42 cellular contexts compared by ENCODE assay signal in the genomic region with DNA sequence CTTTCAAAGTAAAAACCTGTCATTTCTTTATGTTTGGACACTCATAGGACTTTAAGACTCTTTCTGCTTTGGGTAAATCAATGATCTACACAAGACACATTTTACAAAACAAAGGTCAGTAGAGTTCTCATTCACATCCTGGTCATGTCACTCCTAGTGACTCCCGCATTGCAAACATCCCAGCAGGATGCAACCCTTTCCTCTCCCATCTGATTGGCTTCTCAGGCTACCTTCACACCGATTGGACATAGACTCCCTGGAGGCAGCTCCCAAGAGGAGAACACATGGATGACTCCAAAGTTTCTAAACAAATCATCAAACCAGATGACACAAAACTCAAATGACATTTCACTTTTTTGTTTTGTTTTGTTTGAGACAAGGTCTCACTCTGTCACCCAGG. TPM values are rescaled to one million over a fixed set of nuclear protein-coding genes. Genes with fewer than 3 reads are reported as not detected.
"Had no signal": no experiment of that assay in that cellular context is flagged by ENCODE, and none has a peak within 500 bp of the region (broad histone marks: within the 10 kb centered on the region; RNA-seq: fewer than 3 reads in every experiment).

No MANE protein-coding gene starts in this region.

- H3K27ac Mint-ChIP-seq: activated naive CD4-positive, alpha-beta T cell treated with anti-CD3 and anti-CD28 coated beads for 36 hours; activated naive CD4-positive, alpha-beta T cell treated with anti-CD3 and anti-CD28 coated beads, Interleukin-2, amount 10 ng/mL, durations not matched to agents 7 days and 5 days; activated naive CD4-positive, alpha-beta T cell treated with anti-CD3 and anti-CD28 coated beads, Interleukin-2, amount 50 U/mL, for 24 hours; activated naive CD4-positive, alpha-beta T cell treated with anti-CD3 and anti-CD28 coated beads, Interleukin-2, amount 50 U/mL, for 72 hours; activated naive CD8-positive, alpha-beta T cell; activated naive CD8-positive, alpha-beta T cell treated with anti-CD3 and anti-CD28 coated beads for 36 hours; activated naive CD8-positive, alpha-beta T cell treated with anti-CD3 and anti-CD28 coated beads, Interleukin-2, amount 10 ng/mL, durations not matched to agents 7 days and 5 days; activated naive CD8-positive, alpha-beta T cell treated with anti-CD3 and anti-CD28 coated beads, Interleukin-2, amount 50 U/mL, for 24 hours; activated T-cell treated with anti-CD3 and anti-CD28 coated beads, Interleukin-2, amount 50 U/mL, for 24 hours; activated T-cell treated with anti-CD3 and anti-CD28 coated beads, Interleukin-2, amount 50 U/mL, for 72 hours; activated T-helper 1 cell treated with anti-CD3 and anti-CD28 coated beads, Interleukin-12 subunit alpha, Interleukin-12 subunit beta, Interleukin-2, Interleukin-4 antibody, amounts not matched to agents 30 ng/mL and 10 ng/mL and 1 ng/mL, durations not matched to agents 14 hours and 24 hours and 36 hours; activated T-helper 17 cell treated with anti-CD3 and anti-CD28 coated beads, Interleukin-2, amount 50 U/mL, for 72 hours; activated T-helper 2 cell treated with anti-CD3 and anti-CD28 coated beads, Interferon-gamma antibody, Interleukin-2, Interleukin-4, amounts not matched to agents 10 μg/mL and 5 μg/mL and 100 μg/mL, durations not matched to agents 14 hours and 24 hours and 36 hours; brain had no signal

- H3K27me3 ChIP-seq: adrenal gland, ascending aorta, body of pancreas, brain microvascular endothelial cell, breast epithelium, cardiac muscle cell had no signal

- H3K9me3 Mint-ChIP-seq: activated naive CD4-positive, alpha-beta T cell treated with anti-CD3 and anti-CD28 coated beads for 36 hours; activated naive CD4-positive, alpha-beta T cell treated with anti-CD3 and anti-CD28 coated beads, Interleukin-2, amount 10 ng/mL, durations not matched to agents 7 days and 5 days; activated naive CD4-positive, alpha-beta T cell treated with anti-CD3 and anti-CD28 coated beads, Interleukin-2, amount 50 U/mL, for 24 hours; activated naive CD4-positive, alpha-beta T cell treated with anti-CD3 and anti-CD28 coated beads, Interleukin-2, amount 50 U/mL, for 72 hours; activated naive CD8-positive, alpha-beta T cell treated with anti-CD3 and anti-CD28 coated beads for 36 hours; activated naive CD8-positive, alpha-beta T cell treated with anti-CD3 and anti-CD28 coated beads, Interleukin-2, amount 10 ng/mL, durations not matched to agents 7 days and 5 days; activated naive CD8-positive, alpha-beta T cell treated with anti-CD3 and anti-CD28 coated beads, Interleukin-2, amount 50 U/mL, for 24 hours; activated T-cell treated with anti-CD3 and anti-CD28 coated beads, Interleukin-2, amount 50 U/mL, for 24 hours; activated T-cell treated with anti-CD3 and anti-CD28 coated beads, Interleukin-2, amount 50 U/mL, for 4 hours; activated T-cell treated with anti-CD3 and anti-CD28 coated beads, Interleukin-2, amount 50 U/mL, for 72 hours; activated T-helper 1 cell treated with anti-CD3 and anti-CD28 coated beads, Interleukin-12 subunit alpha, Interleukin-12 subunit beta, Interleukin-2, Interleukin-4 antibody, amounts not matched to agents 30 ng/mL and 10 ng/mL and 1 ng/mL, durations not matched to agents 14 hours and 24 hours and 36 hours; activated T-helper 17 cell treated with anti-CD3 and anti-CD28 coated beads, Interleukin-2, amount 50 U/mL, for 72 hours; activated T-helper 2 cell treated with anti-CD3 and anti-CD28 coated beads, Interferon-gamma antibody, Interleukin-2, Interleukin-4, amounts not matched to agents 10 μg/mL and 5 μg/mL and 100 μg/mL, durations not matched to agents 14 hours and 24 hours and 36 hours; brain; central memory CD8-positive, alpha-beta T cell had no signal

- H3K4me1 ChIP-seq: adrenal gland, breast epithelium had no signal

- ATAC-seq: activated naive CD4-positive, alpha-beta T cell treated with anti-CD3 and anti-CD28 coated beads, Interleukin-2, amount 50 U/mL, for 72 hours; activated naive CD8-positive, alpha-beta T cell treated with anti-CD3 and anti-CD28 coated beads, Interleukin-2, amount 50 U/mL, for 24 hours; activated T-cell treated with anti-CD3 and anti-CD28 coated beads, Interleukin-2, amount 50 U/mL, for 4 hours; activated T-cell treated with anti-CD3 and anti-CD28 coated beads, Interleukin-2, amount 50 U/mL, for 72 hours; activated T-helper 17 cell treated with anti-CD3 and anti-CD28 coated beads, Interleukin-2, amount 50 U/mL, for 72 hours; body of pancreas had no signal

- H3K27ac ChIP-seq: adrenal gland, ascending aorta, body of pancreas, brain microvascular endothelial cell, breast epithelium, cardiac muscle cell had no signal

- H3K9me3 ChIP-seq: adrenal gland, ascending aorta, body of pancreas, breast epithelium had no signal

- DNase-seq: activated effector memory CD4-positive, alpha-beta T cell treated with anti-CD3 and anti-CD28 coated beads, Interleukin-2, amount 50 U/mL, for 16 hours; activated gamma-delta T cell; activated gamma-delta T cell treated with Interleukin-2 at 50 U/mL for 16 hours; activated naive CD4-positive, alpha-beta T cell; activated naive CD4-positive, alpha-beta T cell treated with anti-CD3 and anti-CD28 coated beads for 36 hours; activated naive CD4-positive, alpha-beta T cell treated with anti-CD3 and anti-CD28 coated beads, Interleukin-2, amount 10 ng/mL, durations not matched to agents 7 days and 5 days; activated naive CD4-positive, alpha-beta T cell treated with anti-CD3 and anti-CD28 coated beads, Interleukin-2, amount 50 U/mL, for 16 hours; activated naive CD4-positive, alpha-beta T cell treated with Interleukin-2 at 50 U/mL for 16 hours; activated naive CD8-positive, alpha-beta T cell treated with anti-CD3 and anti-CD28 coated beads for 36 hours; activated naive CD8-positive, alpha-beta T cell treated with anti-CD3 and anti-CD28 coated beads, Interleukin-2, amount 10 ng/mL, durations not matched to agents 7 days and 5 days; activated naive CD8-positive, alpha-beta T cell treated with anti-CD3 and anti-CD28 coated beads, Interleukin-2, amount 50 U/mL, for 24 hours; activated T-cell treated with anti-CD3 and anti-CD28 coated beads, Interleukin-2, amount 50 U/mL, for 1 hour; activated T-cell treated with anti-CD3 and anti-CD28 coated beads, Interleukin-2, amount 50 U/mL, for 24 hours; activated T-cell treated with anti-CD3 and anti-CD28 coated beads, Interleukin-2, amount 50 U/mL, for 4 hours; activated T-cell treated with anti-CD3 and anti-CD28 coated beads, Interleukin-2, amount 50 U/mL, for 48 hours; activated T-cell treated with anti-CD3 and anti-CD28 coated beads, Interleukin-2, amount 50 U/mL, for 72 hours; adrenal gland; amniotic stem cell; amygdala; anterior cingulate cortex; aorta; body of pancreas; brain microvascular endothelial cell; caudate nucleus; central memory CD4-positive, alpha-beta T cell; cerebellar nuclear complex had no signal

- H3K27me3 Mint-ChIP-seq: activated naive CD4-positive, alpha-beta T cell treated with anti-CD3 and anti-CD28 coated beads, Interleukin-2, amount 50 U/mL, for 24 hours; activated naive CD8-positive, alpha-beta T cell had no signal

- H3K36me3 ChIP-seq: adrenal gland, ascending aorta, brain microvascular endothelial cell, breast epithelium, cardiac muscle cell had no signal

- H3K4me3 ChIP-seq: adrenal gland, ascending aorta, body of pancreas, breast epithelium, cardiac muscle cell had no signal

- H3K36me3 Mint-ChIP-seq: activated naive CD4-positive, alpha-beta T cell treated with anti-CD3 and anti-CD28 coated beads, Interleukin-2, amount 10 ng/mL, durations not matched to agents 7 days and 5 days; activated naive CD4-positive, alpha-beta T cell treated with anti-CD3 and anti-CD28 coated beads, Interleukin-2, amount 50 U/mL, for 24 hours; activated naive CD4-positive, alpha-beta T cell treated with anti-CD3 and anti-CD28 coated beads, Interleukin-2, amount 50 U/mL, for 72 hours; activated naive CD8-positive, alpha-beta T cell; activated naive CD8-positive, alpha-beta T cell treated with anti-CD3 and anti-CD28 coated beads for 36 hours; activated naive CD8-positive, alpha-beta T cell treated with anti-CD3 and anti-CD28 coated beads, Interleukin-2, amount 10 ng/mL, durations not matched to agents 7 days and 5 days; brain had no signal

- H3K4me1 Mint-ChIP-seq: activated naive CD4-positive, alpha-beta T cell treated with anti-CD3 and anti-CD28 coated beads, Interleukin-2, amount 10 ng/mL, durations not matched to agents 7 days and 5 days; activated naive CD4-positive, alpha-beta T cell treated with anti-CD3 and anti-CD28 coated beads, Interleukin-2, amount 50 U/mL, for 24 hours; activated naive CD8-positive, alpha-beta T cell treated with anti-CD3 and anti-CD28 coated beads, Interleukin-2, amount 10 ng/mL, durations not matched to agents 7 days and 5 days; activated naive CD8-positive, alpha-beta T cell treated with anti-CD3 and anti-CD28 coated beads, Interleukin-2, amount 50 U/mL, for 24 hours; activated T-helper 17 cell treated with anti-CD3 and anti-CD28 coated beads, Interleukin-2, amount 50 U/mL, for 72 hours; brain; central memory CD8-positive, alpha-beta T cell had no signal

- H3K4me3 Mint-ChIP-seq: activated naive CD4-positive, alpha-beta T cell treated with anti-CD3 and anti-CD28 coated beads for 36 hours; activated naive CD4-positive, alpha-beta T cell treated with anti-CD3 and anti-CD28 coated beads, Interleukin-2, amount 10 ng/mL, durations not matched to agents 7 days and 5 days; activated naive CD4-positive, alpha-beta T cell treated with anti-CD3 and anti-CD28 coated beads, Interleukin-2, amount 50 U/mL, for 24 hours; activated naive CD8-positive, alpha-beta T cell; activated naive CD8-positive, alpha-beta T cell treated with anti-CD3 and anti-CD28 coated beads for 36 hours; activated naive CD8-positive, alpha-beta T cell treated with anti-CD3 and anti-CD28 coated beads, Interleukin-2, amount 10 ng/mL, durations not matched to agents 7 days and 5 days; activated naive CD8-positive, alpha-beta T cell treated with anti-CD3 and anti-CD28 coated beads, Interleukin-2, amount 50 U/mL, for 24 hours; activated T-cell treated with anti-CD3 and anti-CD28 coated beads, Interleukin-2, amount 50 U/mL, for 24 hours; activated T-cell treated with anti-CD3 and anti-CD28 coated beads, Interleukin-2, amount 50 U/mL, for 4 hours; activated T-cell treated with anti-CD3 and anti-CD28 coated beads, Interleukin-2, amount 50 U/mL, for 72 hours; activated T-helper 1 cell treated with anti-CD3 and anti-CD28 coated beads, Interleukin-12 subunit alpha, Interleukin-12 subunit beta, Interleukin-2, Interleukin-4 antibody, amounts not matched to agents 30 ng/mL and 10 ng/mL and 1 ng/mL, durations not matched to agents 14 hours and 24 hours and 36 hours; activated T-helper 17 cell treated with anti-CD3 and anti-CD28 coated beads, Interleukin-2, amount 50 U/mL, for 72 hours; brain; central memory CD8-positive, alpha-beta T cell had no signal

- FAIRE-seq: astrocyte, bronchial epithelial cell had no signal

RNA-seq across cellular contexts. Expression of a gene that starts 43.8 kb away (rescaled TPM):
- total RNA-seq: activated naive CD4-positive, alpha-beta T cell treated with anti-CD3 and anti-CD28 coated beads for 36 hours; activated naive CD4-positive, alpha-beta T cell treated with anti-CD3 and anti-CD28 coated beads, Interleukin-2, amount 50 U/mL, for 72 hours; activated naive CD8-positive, alpha-beta T cell treated with anti-CD3 and anti-CD28 coated beads for 36 hours; activated naive CD8-positive, alpha-beta T cell treated with anti-CD3 and anti-CD28 coated beads, Interleukin-2, amount 10 ng/mL, durations not matched to agents 7 days and 5 days; activated T-helper 1 cell treated with anti-CD3 and anti-CD28 coated beads, Interleukin-12 subunit alpha, Interleukin-12 subunit beta, Interleukin-2, Interleukin-4 antibody, amounts not matched to agents 30 ng/mL and 10 ng/mL and 1 ng/mL, durations not matched to agents 14 hours and 24 hours and 36 hours; activated T-helper 17 cell treated with anti-CD3 and anti-CD28 coated beads, Interleukin-2, amount 50 U/mL, for 72 hours; aorta; ascending aorta; astrocyte; breast epithelium; bronchial epithelial cell; cardiac muscle cell; cardiac septum; cerebellum; chondrocyte had no signal
- polyA plus RNA-seq: aorta, cardiac muscle cell had no signal
